In genomic region chr16:69564845-69565610, GRCh38 we compare ENCODE assay signal across 8 cellular contexts. TPM values are rescaled to one million over a fixed set of nuclear protein-coding genes. Genes with fewer than 3 reads are reported as not detected.
DNase-seq lines count a peak whose midpoint lies in the region; ATAC-seq and TF ChIP-seq lines count a peak whose summit lies in the region.

No MANE protein-coding gene starts in this region.

- peaks cover 56% of the 10 kb centered on the region for H3K79me2 ChIP-seq in SK-N-SH (ENCODE audit: insufficient read depth)

- peak overlapping the region; percentile 81 for H3K4me2 ChIP-seq in SK-N-SH

- peak overlapping the region; percentile 96 to 97 for H3K27ac ChIP-seq in SK-N-SH (ENCODE audit: low read depth in 2 of 2, low read length in 1 of 2)
- peak overlapping the region; percentile 97 to 99 (median 98) for H3K27ac ChIP-seq in esophagus squamous epithelium
- H3K27ac ChIP-seq in ovary, result peak overlapping the region; percentile 96 to 100

- no peaks in the 10 kb centered on the region for H3K27me3 ChIP-seq in SK-N-SH (ENCODE audit: insufficient read depth)
- no peaks in the 10 kb centered on the region for H3K27me3 ChIP-seq in esophagus squamous epithelium
- H3K27me3 ChIP-seq in ovary, result no peaks in the 10 kb centered on the region

- no peak for TF ChIP-seq RAD21 in SK-N-SH (IDR thresholded peaks at IDR 0.05; ENCODE audit: low read length)

- DNase-seq in NCI-H146 (lab: John Stamatoyannopoulos, UW) (peak; percentile 36), NCI-H146 treated with DMSO at 0.1 percent for 48 hours (lab: John Stamatoyannopoulos, UW; ENCODE audit: unreplicated experiment) (no peak), SK-N-SH (no peak), esophagus squamous epithelium (lab: John Stamatoyannopoulos, UW) (no peak), ovary (no peak), NCI-H187 treated with DMSO at 0.1 percent for 48 hours (lab: John Stamatoyannopoulos, UW) (no peak), dedifferentiated amniotic fluid mesenchymal stem cell (ENCODE audit: extremely low spot score) (no peak)

- H3K9me3 ChIP-seq in SK-N-SH (no peaks in the 10 kb centered on the region), esophagus squamous epithelium (no peaks in the 10 kb centered on the region), ovary (no peaks in the 10 kb centered on the region)

- no peak for TF ChIP-seq CTCF in SK-N-SH (IDR thresholded peaks at IDR 0.05)
- TF ChIP-seq CTCF in esophagus squamous epithelium (IDR thresholded peaks at IDR 0.05), result no peak
- TF ChIP-seq CTCF in ovary (IDR thresholded peaks at IDR 0.05), result no peak

- CTCF ChIA-PET in SK-N-SH (lab: Yijun Ruan, JAX), result interaction anchor here (1.2 to 1.7 kb wide), 3 partner anchors 156 to 169 kb away, joined by 3 to 7 read pairs (median 4); no protein-coding TSS in a partner anchor

- WGBS in SK-N-SH (ENCODE audit: low lambda C conversion rate), result 21% methylated on average over 15 of the region's 24 CpGs
- 1 to 5% methylated on average over 14 to 20 of the region's 24 CpGs for WGBS in esophagus squamous epithelium, 2 donors
- WGBS in ovary, 3 donors, result 1 to 3% (median 2%) methylated on average over 24 of the region's 24 CpGs

- POLR2A ChIA-PET in SK-N-SH (lab: Yijun Ruan, JAX), result interaction anchor here (0.6 kb wide), 1 partner anchor 13 kb away, joined by 3 read pairs; no protein-coding TSS in a partner anchor

- ATAC-seq in GM18505 (IDR thresholded peaks at IDR 0.05; ENCODE audit: unreplicated experiment), result no peak

- H3K4me1 ChIP-seq in SK-N-SH (ENCODE audit: control insufficient read depth in 1 of 2, insufficient read depth in 2 of 2, low read depth in 1 of 2, low read length in 1 of 2), result peaks cover 20% of the 10 kb centered on the region in 2 experiments; a peak in 3 of 4 replicates
- peaks cover 15 to 52% (median 24%) of the 10 kb centered on the region in 3 donors for H3K4me1 ChIP-seq in esophagus squamous epithelium
- H3K4me1 ChIP-seq in ovary (ENCODE audit: insufficient read depth), result peaks cover 6% of the 10 kb centered on the region

- peak overlapping the region; percentile 79 for H3K9ac ChIP-seq in SK-N-SH

- H3K4me3 ChIP-seq in SK-N-SH (ENCODE audit: low read depth in 2 of 2, low read length in 1 of 2), result peak overlapping the region; percentile 86 to 95
- H3K4me3 ChIP-seq in esophagus squamous epithelium, result peak overlapping the region; percentile 80 to 96 (median 86)
- peak overlapping the region; percentile 96 for H3K4me3 ChIP-seq in ovary

- peaks cover 17% of the 10 kb centered on the region for H3F3A ChIP-seq in SK-N-SH (replicated peaks; ENCODE audit: insufficient read depth)

- peaks cover 31% of the 10 kb centered on the region for H4K20me1 ChIP-seq in SK-N-SH (ENCODE audit: insufficient read depth)

- intact Hi-C loops in esophagus squamous epithelium (cut with DNase I) (no loop called here), ovary (cut with DNase I) (loop anchor here in 1 of 4 donors (10.0 kb wide), 2 partner anchors 170 to 190 kb away; partner anchors contain the start of gene NOB1)

- H3K36me3 ChIP-seq in SK-N-SH (replicated peaks in 1 of 2; ENCODE audit: control insufficient read depth in 1 of 2, insufficient read depth in 2 of 2, low read length in 1 of 2), result peaks cover 14 to 17% of the 10 kb centered on the region in 2 experiments
- H3K36me3 ChIP-seq in esophagus squamous epithelium, result no peaks in the 10 kb centered on the region
- no peaks in the 10 kb centered on the region for H3K36me3 ChIP-seq in ovary

- TF ChIP-seq POLR2A in esophagus squamous epithelium (IDR thresholded peaks at IDR 0.05), result no peak
- no peak for TF ChIP-seq POLR2A in ovary (IDR thresholded peaks at IDR 0.05)
- TF ChIP-seq POLR2A in GM18505 (IDR thresholded peaks at IDR 0.05; ENCODE audit: borderline replicate concordance, extremely low read depth, insufficient read depth, insufficient read length), result no peak

- TF ChIP-seq EP300 in SK-N-SH (IDR thresholded peaks at IDR 0.05; ENCODE audit: borderline replicate concordance in 1 of 2, low read depth in 1 of 2, low read length in 1 of 2) (no peak), ovary (IDR thresholded peaks at IDR 0.05) (no peak)

- no peaks in the 10 kb centered on the region for H3K9me2 ChIP-seq in SK-N-SH

- H2AFZ ChIP-seq in SK-N-SH (ENCODE audit: low read depth), result peak overlapping the region; percentile 80

TF ChIP-seq in SK-N-SH, 30 proteins besides CTCF, POLR2A, EP300 and RAD21:
- TF ChIP-seq IRF3 (IDR thresholded peaks at IDR 0.05; ENCODE audit: low read depth, low read length) (no peak), RXRA (IDR thresholded peaks at IDR 0.05; ENCODE audit: borderline replicate concordance, low read depth) (no peak), YY1 (IDR thresholded peaks at IDR 0.05; ENCODE audit: low read depth) (peak; percentile 25)
- TF ChIP-seq, protein P1, sequence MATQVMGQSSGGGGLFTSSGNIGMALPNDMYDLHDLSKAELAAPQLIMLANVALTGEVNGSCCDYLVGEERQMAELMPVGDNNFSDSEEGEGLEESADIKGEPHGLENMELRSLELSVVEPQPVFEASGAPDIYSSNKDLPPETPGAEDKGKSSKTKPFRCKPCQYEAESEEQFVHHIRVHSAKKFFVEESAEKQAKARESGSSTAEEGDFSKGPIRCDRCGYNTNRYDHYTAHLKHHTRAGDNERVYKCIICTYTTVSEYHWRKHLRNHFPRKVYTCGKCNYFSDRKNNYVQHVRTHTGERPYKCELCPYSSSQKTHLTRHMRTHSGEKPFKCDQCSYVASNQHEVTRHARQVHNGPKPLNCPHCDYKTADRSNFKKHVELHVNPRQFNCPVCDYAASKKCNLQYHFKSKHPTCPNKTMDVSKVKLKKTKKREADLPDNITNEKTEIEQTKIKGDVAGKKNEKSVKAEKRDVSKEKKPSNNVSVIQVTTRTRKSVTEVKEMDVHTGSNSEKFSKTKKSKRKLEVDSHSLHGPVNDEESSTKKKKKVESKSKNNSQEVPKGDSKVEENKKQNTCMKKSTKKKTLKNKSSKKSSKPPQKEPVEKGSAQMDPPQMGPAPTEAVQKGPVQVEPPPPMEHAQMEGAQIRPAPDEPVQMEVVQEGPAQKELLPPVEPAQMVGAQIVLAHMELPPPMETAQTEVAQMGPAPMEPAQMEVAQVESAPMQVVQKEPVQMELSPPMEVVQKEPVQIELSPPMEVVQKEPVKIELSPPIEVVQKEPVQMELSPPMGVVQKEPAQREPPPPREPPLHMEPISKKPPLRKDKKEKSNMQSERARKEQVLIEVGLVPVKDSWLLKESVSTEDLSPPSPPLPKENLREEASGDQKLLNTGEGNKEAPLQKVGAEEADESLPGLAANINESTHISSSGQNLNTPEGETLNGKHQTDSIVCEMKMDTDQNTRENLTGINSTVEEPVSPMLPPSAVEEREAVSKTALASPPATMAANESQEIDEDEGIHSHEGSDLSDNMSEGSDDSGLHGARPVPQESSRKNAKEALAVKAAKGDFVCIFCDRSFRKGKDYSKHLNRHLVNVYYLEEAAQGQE (IDR thresholded peaks at IDR 0.05; ENCODE audit: low read depth, low read length), result no peak

RNA-seq across cellular contexts. Expression of gene NFAT5, which starts 0.7 kb away (rescaled TPM):
- polyA plus RNA-seq in SK-N-SH (2012; rRNA removed), result 7.2 and 11.0 TPM in 2 replicates
- 6.7 and 6.9 TPM in 2 replicates for polyA plus RNA-seq in SK-N-SH (2012; cell fraction: cytosol; rRNA removed)
- polyA plus RNA-seq in SK-N-SH (2012; cell fraction: nucleus; rRNA removed), result 15.4 and 34.9 TPM in 2 replicates
- total RNA-seq in esophagus squamous epithelium, result 10 to 100 TPM; 15.7 to 59.3 (median 30.1) TPM
- total RNA-seq in ovary, result 10 to 100 TPM; 33.5 to 47.9 (median 38.1) TPM
- 10 to 100 TPM in 1 of 2 donors, 1 to 10 TPM in 1; 8.2 to 23.7 TPM for polyA plus RNA-seq in ovary
